Comparison of ENCODE assay signal across 8 cellular contexts in the genomic region with DNA sequence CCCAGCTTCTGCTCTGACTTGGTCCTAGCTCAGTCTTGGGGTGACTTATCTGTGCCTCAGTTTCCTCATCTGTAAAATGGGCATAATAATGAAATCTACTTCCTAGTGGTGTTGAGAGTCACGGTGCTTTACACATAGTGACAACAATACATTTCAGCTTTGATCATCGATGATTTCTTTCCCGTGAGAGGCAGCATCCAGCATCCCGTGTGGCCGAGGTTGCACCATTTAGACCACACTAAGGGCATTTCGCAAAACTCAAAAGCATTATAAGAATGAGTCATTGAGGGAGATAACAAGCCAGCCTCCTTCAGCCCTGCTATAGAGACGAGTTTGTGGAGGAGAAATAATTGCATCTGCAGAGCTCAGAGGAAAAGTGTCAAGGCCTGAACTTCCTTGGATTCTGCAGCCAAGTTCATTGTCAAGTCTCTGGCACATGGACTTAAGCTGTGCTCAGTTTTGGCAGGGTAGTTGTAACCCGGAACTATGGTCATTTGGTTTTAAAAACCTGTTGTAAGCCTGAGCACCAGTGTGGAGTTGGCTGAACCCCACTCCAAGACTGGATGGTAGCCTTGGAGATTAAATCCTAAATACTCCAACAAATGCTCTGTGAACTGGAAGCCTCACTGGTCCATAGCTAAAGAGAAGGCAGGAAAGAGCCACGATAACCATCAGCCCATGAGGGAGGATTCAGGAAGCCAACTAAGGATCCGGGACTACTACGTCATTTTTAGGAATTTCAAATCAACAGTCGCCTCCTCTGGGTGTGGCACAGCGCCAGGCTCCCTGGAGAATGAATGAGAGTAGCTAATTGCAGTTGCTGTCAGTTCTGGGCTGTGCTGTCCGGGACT.
A peak's percentile ranks its signal among the peaks of the same experiment; 100 is the strongest.
DNase-seq lines count a peak whose midpoint lies in the region; ATAC-seq and TF ChIP-seq lines count a peak whose summit lies in the region.

No MANE protein-coding gene starts in this region.

- H3K23ac ChIP-seq in IMR-90 (ENCODE audit: low read depth, low read length): peak overlapping the region; percentile 75; the same call in 1 of the 2 replicates

- dilution Hi-C loops in IMR-90 (cut with HindIII; ENCODE audit: low sequenced_read_pairs, unreplicated experiment): no loop called here

- in situ Hi-C loops in IMR-90 (cut with MboI; ENCODE audit: low sequenced_read_pairs): no loop called here

- peak overlapping the region; percentile 38 for H3K18ac ChIP-seq in IMR-90 (ENCODE audit: low read depth, low read length)

- peak overlapping the region; percentile 74 for H2AFZ ChIP-seq in IMR-90 (replicated peaks; ENCODE audit: low read length, poor library complexity)

- POLR2A ChIA-PET in IMR-90 (lab: Charles Lee; ENCODE audit: unreplicated experiment): no interaction called here

- DNase-seq in IMR-90: peak; percentile 97
- DNase-seq in cardiac septum (ENCODE audit: low spot score): peak; percentile 88
- DNase-seq in NK-92 (lab: John Stamatoyannopoulos, UW; ENCODE audit: unreplicated experiment): no peak
- no peak for DNase-seq in activated naive CD8-positive, alpha-beta T cell treated with anti-CD3 and anti-CD28 coated beads, Interleukin-2, amount 50 U/mL, for 24 hours

- peak overlapping the region; percentile 37 to 72 for H4K8ac ChIP-seq in IMR-90 (ENCODE audit: low read depth in 2 of 2, low read length in 2 of 2)

- no CpG with 5 or more reads among the region's 14 CpGs for WGBS in IMR-90 (ENCODE audit: extremely low coverage in 2 of 2, insufficient read length in 1 of 2), 2 experiments

- intact Hi-C loops in IMR-90 (cut with micrococcal nuclease) (loop anchor here (5.0 kb wide), 2 partner anchors 41 to 109 kb away; a partner anchor contains a TSS), cardiac septum (cut with DNase I) (loop anchor here (1.0 to 5.0 kb wide), 2 partner anchors 46 to 109 kb away; a partner anchor contains a TSS)

- BruUV-seq in IMR-90 (replicated peaks; lab: Mats Ljungman, UMichigan): no TSS peak

- H3K56ac ChIP-seq in IMR-90 (ENCODE audit: extremely low read depth, insufficient read depth, low read length): peak overlapping the region; percentile 52; the same call in 1 of the 2 replicates

- H3K36me3 ChIP-seq in IMR-90 (ENCODE audit: control insufficient read depth, insufficient read depth, low read length) (no peaks in the 10 kb centered on the region), skeletal muscle tissue (ENCODE audit: control insufficient read depth in 3 of 3, insufficient read depth in 3 of 3, low read length in 3 of 3) (no peaks in the 10 kb centered on the region)

- no peaks in the 10 kb centered on the region for H3K79me1 ChIP-seq in IMR-90 (ENCODE audit: low read depth in 1 of 2, low read length in 2 of 2)

- peak overlapping the region; percentile 76 for H2BK20ac ChIP-seq in IMR-90 (ENCODE audit: low read depth, low read length)

- no peak for TF ChIP-seq RAD21 in IMR-90 (IDR thresholded peaks at IDR 0.05; ENCODE audit: low read length)

- peak overlapping the region; percentile 48 for H2AK9ac ChIP-seq in IMR-90 (replicated peaks; ENCODE audit: low read depth, low read length, poor library complexity)

- peaks cover 21% of the 10 kb centered on the region for H3K4me1 ChIP-seq in IMR-90 (ENCODE audit: control insufficient read depth, insufficient read depth, low read length)
- H3K4me1 ChIP-seq in skeletal muscle tissue (ENCODE audit: control insufficient read depth in 3 of 3, insufficient read depth in 3 of 3, low read length in 3 of 3): peaks cover 19 to 26% (median 19%) of the 10 kb centered on the region in 3 donors

- CTCF ChIA-PET in IMR-90 (lab: Yijun Ruan, JAX): interaction anchor here (1.0 kb wide), 1 partner anchor 17 kb away, joined by 3 read pairs; no protein-coding TSS in a partner anchor

- peak overlapping the region; percentile 13 for H4K5ac ChIP-seq in IMR-90 (ENCODE audit: low read depth, low read length)

- peak overlapping the region; percentile 41; the same call in 2 of the 3 replicates for H2BK15ac ChIP-seq in IMR-90 (ENCODE audit: low read depth, low read length)

- H3K27ac ChIP-seq in IMR-90 (ENCODE audit: insufficient read depth, low read length) (peak overlapping the region; percentile 73), VCaP (peak overlapping the region; percentile 33), skeletal muscle tissue (ENCODE audit: low read depth, low read length) (peak overlapping the region; percentile 72)

- peak overlapping the region; percentile 82 for H2BK120ac ChIP-seq in IMR-90 (ENCODE audit: low read depth, low read length)

- no peaks in the 10 kb centered on the region for H4K20me1 ChIP-seq in IMR-90 (ENCODE audit: insufficient read depth, low read length)

- peak overlapping the region; percentile 68 for H4K91ac ChIP-seq in IMR-90 (ENCODE audit: insufficient read depth, low read depth, low read length)

- no peaks in the 10 kb centered on the region for H3K36me3 Mint-ChIP-seq in activated naive CD8-positive, alpha-beta T cell treated with anti-CD3 and anti-CD28 coated beads, Interleukin-2, amount 50 U/mL, for 24 hours (ENCODE audit: low read depth)

- peak overlapping the region; percentile 82 for H3K4ac ChIP-seq in IMR-90 (ENCODE audit: low read depth, low read length)

- no peak overlapping the region for H3K4me3 Mint-ChIP-seq in activated naive CD8-positive, alpha-beta T cell treated with anti-CD3 and anti-CD28 coated beads, Interleukin-2, amount 50 U/mL, for 24 hours

- peaks cover 30% of the 10 kb centered on the region for H3K9me1 ChIP-seq in IMR-90 (ENCODE audit: insufficient read depth, low read length)

- no peak overlapping the region for H3K4me3 ChIP-seq in IMR-90 (ENCODE audit: insufficient read depth, low read depth, low read length)
- peak overlapping the region in 1 of 3 donors; percentile 35 for H3K4me3 ChIP-seq in skeletal muscle tissue (ENCODE audit: low read length in 3 of 3)

- TF ChIP-seq POLR2A in IMR-90 (IDR thresholded peaks at IDR 0.05; ENCODE audit: low read depth, low read length): peak; percentile 61

- H2BK5ac ChIP-seq in IMR-90 (ENCODE audit: low read depth, low read length, poor library complexity, severe bottlenecking): peak overlapping the region; percentile 66

- H3K27me3 ChIP-seq in IMR-90 (ENCODE audit: control insufficient read depth, insufficient read depth, low read length): no peaks in the 10 kb centered on the region
- H3K27me3 ChIP-seq in skeletal muscle tissue (ENCODE audit: control insufficient read depth in 3 of 3, insufficient read depth in 3 of 3, low read length in 3 of 3): peaks cover 0 to 9% (median 0%) of the 10 kb centered on the region in 3 donors

- peak overlapping the region; percentile 81; the same call in 1 of the 2 replicates for H2AK5ac ChIP-seq in IMR-90 (ENCODE audit: low read depth, low read length)

- H3K9me3 Mint-ChIP-seq in activated naive CD8-positive, alpha-beta T cell treated with anti-CD3 and anti-CD28 coated beads, Interleukin-2, amount 50 U/mL, for 24 hours: no peaks in the 10 kb centered on the region

- peak overlapping the region; percentile 62 for H3K4me2 ChIP-seq in IMR-90 (ENCODE audit: low read depth, low read length)

- H3K4me1 Mint-ChIP-seq in activated naive CD8-positive, alpha-beta T cell treated with anti-CD3 and anti-CD28 coated beads, Interleukin-2, amount 50 U/mL, for 24 hours: no peaks in the 10 kb centered on the region

- no peaks in the 10 kb centered on the region for H3K27me3 Mint-ChIP-seq in activated naive CD8-positive, alpha-beta T cell treated with anti-CD3 and anti-CD28 coated beads, Interleukin-2, amount 50 U/mL, for 24 hours

- H3K9ac ChIP-seq in IMR-90 (ENCODE audit: low read depth, low read length) (peak overlapping the region; percentile 16; the same call in 1 of the 2 replicates), skeletal muscle tissue (ENCODE audit: low read depth in 1 of 3, low read length in 3 of 3) (peak overlapping the region in 2 of 3 donors; percentile 24 to 34)

- TF ChIP-seq CTCF in IMR-90 (conservative IDR thresholded peaks at IDR 0.05; ENCODE audit: low read depth, low read length) (no peak), VCaP (conservative IDR thresholded peaks at IDR 0.05) (no peak)

- H3K14ac ChIP-seq in IMR-90 (replicated peaks; ENCODE audit: low read depth, low read length): peak overlapping the region; percentile 43; the same call in 1 of the 2 replicates

- ATAC-seq in IMR-90 (ENCODE audit: low read depth): peak; percentile 71
- no peak for ATAC-seq in HG03175 (IDR thresholded peaks at IDR 0.05; ENCODE audit: unreplicated experiment)
- no peak for ATAC-seq in activated naive CD8-positive, alpha-beta T cell treated with anti-CD3 and anti-CD28 coated beads, Interleukin-2, amount 50 U/mL, for 24 hours
- ATAC-seq in HG03108 (IDR thresholded peaks at IDR 0.05; ENCODE audit: unreplicated experiment): no peak

- no peak overlapping the region for H3K27ac Mint-ChIP-seq in activated naive CD8-positive, alpha-beta T cell treated with anti-CD3 and anti-CD28 coated beads, Interleukin-2, amount 50 U/mL, for 24 hours

- H3K9me3 ChIP-seq in IMR-90 (ENCODE audit: control insufficient read depth, insufficient read depth, low read length) (peaks cover 2% of the 10 kb centered on the region; the same call in 1 of the 2 replicates), skeletal muscle tissue (ENCODE audit: control insufficient read depth in 3 of 3, low read length in 3 of 3) (no peaks in the 10 kb centered on the region)

TF ChIP-seq in IMR-90, 13 proteins besides CTCF, POLR2A, EP300 and RAD21 (continues in another document):
- TF ChIP-seq CEBPB (IDR thresholded peaks at IDR 0.05; ENCODE audit: low read depth, low read length) (peak; percentile 99), RCOR1 (IDR thresholded peaks at IDR 0.05; ENCODE audit: insufficient replicate concordance, low read length) (peak; percentile 100), FOS (IDR thresholded peaks at IDR 0.05; ENCODE audit: low read depth, low read length) (peak; percentile 94), MAZ (IDR thresholded peaks at IDR 0.05; ENCODE audit: borderline replicate concordance, low read depth, low read length) (0 out of 2 replicates have a peak, but pooled peaks have one; percentile 41), CHD1 (IDR thresholded peaks at IDR 0.05; ENCODE audit: low read depth, low read length) (no peak), MAFK (IDR thresholded peaks at IDR 0.05; ENCODE audit: low read depth, low read length) (peak; percentile 18; the same call in 1 of the 2 replicates), NFE2L2 (IDR thresholded peaks at IDR 0.05; ENCODE audit: low read depth, low read length) (no peak), MXI1 (IDR thresholded peaks at IDR 0.05; ENCODE audit: borderline replicate concordance, low read depth, low read length) (0 out of 2 replicates have a peak, but pooled peaks have one; percentile 22), BHLHE40 (IDR thresholded peaks at IDR 0.05; ENCODE audit: low read depth, low read length) (peak; percentile 96)
- TF ChIP-seq, protein P1, sequence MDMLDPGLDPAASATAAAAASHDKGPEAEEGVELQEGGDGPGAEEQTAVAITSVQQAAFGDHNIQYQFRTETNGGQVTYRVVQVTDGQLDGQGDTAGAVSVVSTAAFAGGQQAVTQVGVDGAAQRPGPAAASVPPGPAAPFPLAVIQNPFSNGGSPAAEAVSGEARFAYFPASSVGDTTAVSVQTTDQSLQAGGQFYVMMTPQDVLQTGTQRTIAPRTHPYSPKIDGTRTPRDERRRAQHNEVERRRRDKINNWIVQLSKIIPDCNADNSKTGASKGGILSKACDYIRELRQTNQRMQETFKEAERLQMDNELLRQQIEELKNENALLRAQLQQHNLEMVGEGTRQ (IDR thresholded peaks at IDR 0.05; ENCODE audit: low read depth, low read length): no peak

Comparison
In these comparisons a context has a peak if more than half of its experiments do, and no peak if none do; other contexts are left out.
1. DNase-seq: peak in IMR-90 (single experiment) and cardiac septum (single experiment); none in NK-92 (single experiment) and activated naive CD8-positive, alpha-beta T cell treated with anti-CD3 and anti-CD28 coated beads, Interleukin-2, amount 50 U/mL, for 24 hours (single experiment).
2. Peak in every context shown above with its lines, with median percentiles within 50 percentile points of each other: H3K27ac ChIP-seq.